9 cellular contexts compared by ENCODE assay signal in the genomic region with DNA sequence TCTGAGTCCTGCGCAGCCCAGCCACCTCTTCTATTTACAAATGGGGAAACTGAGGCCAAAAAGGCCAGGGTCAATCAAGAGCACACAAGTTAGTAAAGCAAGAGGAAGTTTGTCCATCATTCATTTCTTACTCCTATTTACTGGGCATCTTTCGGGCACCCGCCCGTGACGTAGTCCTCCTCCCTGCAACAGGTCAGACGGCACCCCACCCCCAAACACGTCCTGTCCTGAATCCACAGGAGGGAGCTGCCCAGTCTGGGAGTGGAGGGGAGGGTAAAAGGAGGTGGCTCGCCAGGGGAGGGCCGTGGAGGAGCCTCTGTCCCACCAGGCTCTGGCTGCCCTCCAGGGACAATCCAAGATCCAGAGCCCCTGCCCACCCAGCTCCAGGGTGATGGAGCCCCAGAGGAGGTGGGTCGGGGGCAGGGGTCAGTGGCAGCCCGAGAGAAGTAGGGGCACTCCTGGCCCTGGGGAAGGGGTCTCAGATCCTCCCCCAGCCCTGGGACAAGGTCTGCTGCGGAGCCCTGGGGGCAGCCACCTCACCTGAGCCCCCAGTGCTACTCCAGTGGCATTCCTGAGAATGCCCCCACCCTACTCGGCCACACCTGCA. TPM values are rescaled to one million over a fixed set of nuclear protein-coding genes. Genes with fewer than 3 reads are reported as not detected.
DNase-seq lines count a peak whose midpoint lies in the region; ATAC-seq, FAIRE-seq and TF ChIP-seq lines count a peak whose summit lies in the region.
"Had no signal": no experiment of that assay in that cellular context is flagged by ENCODE, and none has a peak within 500 bp of the region (broad histone marks: within the 10 kb centered on the region; RNA-seq: fewer than 3 reads in every experiment).

No MANE protein-coding gene starts in this region.

- H3K4me1 ChIP-seq in ectodermal cell (ENCODE audit: control insufficient read depth, insufficient read depth, low read length) = peaks cover 45% of the 10 kb centered on the region
- H3K4me1 ChIP-seq in muscle layer of colon (ENCODE audit: insufficient read depth, low read length) = peaks cover 65% of the 10 kb centered on the region

- H3K4me3 ChIP-seq in ectodermal cell (ENCODE audit: insufficient read depth, low read depth, low read length) (peak overlapping the region; percentile 39), muscle layer of colon (ENCODE audit: low read depth in 1 of 2, low read length in 2 of 2) (no peak overlapping the region), brain microvascular endothelial cell (ENCODE audit: low read depth, low read length) (no peak overlapping the region)

- intact Hi-C loops in Right ventricle myocardium inferior (cut with DNase I) (loop anchor here (10.0 kb wide), 1 partner anchor 225 kb away; a partner anchor contains a TSS), left cardiac atrium (cut with DNase I) (loop anchor here in 1 of 2 donors (10.0 kb wide), 1 partner anchor 185 kb away; a partner anchor contains a TSS)

- in situ Hi-C loops in brain microvascular endothelial cell (cut with HindIII; ENCODE audit: low pct_ligation_motif_present, low sequenced_read_pairs) = no loop called here

- POLR2A ChIA-PET in HEK293T (lab: Yijun Ruan, JAX) = interaction anchor here (1.4 kb wide), 2 partner anchors 17 to 67 kb away, joined by 8 to 11 read pairs; a partner anchor contains a TSS

- FAIRE-seq in urothelium cell line (lab: Jason Lieb, UNC) = peak; percentile 46

- CTCF ChIA-PET in HEK293T (lab: Yijun Ruan, JAX) = interaction anchor here (0.6 to 1.5 kb wide), 4 partner anchors 12 to 344 kb away, joined by 3 to 9 read pairs (median 4); a partner anchor contains a TSS

- ATAC-seq in Right ventricle myocardium inferior (no peak), left cardiac atrium (no peak)

- WGBS in ectodermal cell, 2 experiments = 68% methylated on average over 12 to 13 of the region's 13 CpGs

- H3K27me3 ChIP-seq in ectodermal cell (ENCODE audit: control insufficient read depth, insufficient read depth, low read length, poor library complexity, severe bottlenecking) (peaks cover 10% of the 10 kb centered on the region), muscle layer of colon (ENCODE audit: control insufficient read depth in 1 of 2, insufficient read depth in 2 of 2, low read length in 2 of 2) (peaks cover 0 to 8% of the 10 kb centered on the region in 2 donors), brain microvascular endothelial cell (replicated peaks) (no peaks in the 10 kb centered on the region)

- H3K9me3 ChIP-seq in ectodermal cell (ENCODE audit: control insufficient read depth, low read length) = no peaks in the 10 kb centered on the region
- no peaks in the 10 kb centered on the region for H3K9me3 ChIP-seq in muscle layer of colon (ENCODE audit: low read length)

- H3K27ac ChIP-seq in ectodermal cell (ENCODE audit: insufficient read depth, low read depth, low read length, poor library complexity, severe bottlenecking) (peak overlapping the region; percentile 50), muscle layer of colon (ENCODE audit: low read depth, low read length) (peak overlapping the region; percentile 90), brain microvascular endothelial cell (no peak overlapping the region)

- H3K9ac ChIP-seq in muscle layer of colon (ENCODE audit: low read length) = peak overlapping the region; percentile 57

- TF ChIP-seq CTCF in brain microvascular endothelial cell (IDR thresholded peaks at IDR 0.05; ENCODE audit: low read depth, low read length, missing control alignments) = no peak

- H3K36me3 ChIP-seq in ectodermal cell (ENCODE audit: control insufficient read depth, insufficient read depth, low read length) (no peaks in the 10 kb centered on the region), muscle layer of colon (ENCODE audit: insufficient read depth, low read length) (no peaks in the 10 kb centered on the region), brain microvascular endothelial cell (replicated peaks) (no peaks in the 10 kb centered on the region)

- DNase-seq in Right ventricle myocardium inferior (ENCODE audit: missing footprints) (peak; percentile 40), left cardiac atrium (no peak), urothelium cell line (ENCODE audit: low spot score) (peak; percentile 73), anterior cingulate cortex (lab: John Stamatoyannopoulos, UW) (no peak), brain microvascular endothelial cell (no peak), HEK293T (ENCODE audit: extremely low spot score) (no peak)

TF ChIP-seq in HEK293T, 16 proteins besides CTCF, POLR2A, EP300 and RAD21:
- TF ChIP-seq SUZ12 (IDR thresholded peaks at IDR 0.05) (no peak), ARNT (IDR thresholded peaks at IDR 0.05) (no peak), ZNF384 (IDR thresholded peaks at IDR 0.05) (no peak), ELF4 (IDR thresholded peaks at IDR 0.05) (no peak), LEF1 (IDR thresholded peaks at IDR 0.05; ENCODE audit: borderline replicate concordance) (no peak), FOXK2 (IDR thresholded peaks at IDR 0.05) (no peak), NFRKB (IDR thresholded peaks at IDR 0.05) (no peak), SP1 (IDR thresholded peaks at IDR 0.05) (no peak), FOXA1 (IDR thresholded peaks at IDR 0.05) (no peak), TARDBP (IDR thresholded peaks at IDR 0.05) (no peak), BHLHE40 (IDR thresholded peaks at IDR 0.05; ENCODE audit: borderline replicate concordance) (no peak), FOXM1 (IDR thresholded peaks at IDR 0.05; ENCODE audit: borderline replicate concordance) (no peak), CTBP1 (IDR thresholded peaks at IDR 0.05; ENCODE audit: borderline replicate concordance) (no peak), L3MBTL2 (conservative IDR thresholded peaks at IDR 0.05) (no peak), HDGF (IDR thresholded peaks at IDR 0.05; ENCODE audit: borderline replicate concordance) (no peak)
- TF ChIP-seq, protein P1, sequence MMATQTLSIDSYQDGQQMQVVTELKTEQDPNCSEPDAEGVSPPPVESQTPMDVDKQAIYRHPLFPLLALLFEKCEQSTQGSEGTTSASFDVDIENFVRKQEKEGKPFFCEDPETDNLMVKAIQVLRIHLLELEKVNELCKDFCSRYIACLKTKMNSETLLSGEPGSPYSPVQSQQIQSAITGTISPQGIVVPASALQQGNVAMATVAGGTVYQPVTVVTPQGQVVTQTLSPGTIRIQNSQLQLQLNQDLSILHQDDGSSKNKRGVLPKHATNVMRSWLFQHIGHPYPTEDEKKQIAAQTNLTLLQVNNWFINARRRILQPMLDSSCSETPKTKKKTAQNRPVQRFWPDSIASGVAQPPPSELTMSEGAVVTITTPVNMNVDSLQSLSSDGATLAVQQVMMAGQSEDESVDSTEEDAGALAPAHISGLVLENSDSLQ (IDR thresholded peaks at IDR 0.05) = no peak

RNA-seq across cellular contexts. Expression of a gene that starts 2.5 kb away (rescaled TPM):
- total RNA-seq in Right ventricle myocardium inferior (89.3 TPM), left cardiac atrium (100 to 1,000 TPM in 1 of 2 donors, 10 to 100 TPM in 1; 70.4 to 113 TPM)
- polyA plus RNA-seq in ectodermal cell (2013, experiment 1 of 4) = 96.0 TPM
- 127 TPM for polyA plus RNA-seq in ectodermal cell (2013, experiment 2 of 4)
- 107 TPM for polyA plus RNA-seq in ectodermal cell (2013, experiment 3 of 4)
- 127 TPM for polyA plus RNA-seq in ectodermal cell (2013, experiment 4 of 4)

RNA-seq across cellular contexts. Expression of a gene that starts 17.3 kb away (rescaled TPM):
- total RNA-seq in Right ventricle myocardium inferior (782 TPM), left cardiac atrium (100 to 1,000 TPM; 733 to 750 TPM)
- polyA plus RNA-seq in ectodermal cell (2013, experiment 1 of 4) = 1,350 TPM
- polyA plus RNA-seq in ectodermal cell (2013, experiment 2 of 4) = 1,366 TPM
- 1,305 TPM for polyA plus RNA-seq in ectodermal cell (2013, experiment 3 of 4)
- polyA plus RNA-seq in ectodermal cell (2013, experiment 4 of 4) = 1,498 TPM

RNA-seq across cellular contexts. Expression of a gene that starts 37.5 kb away (rescaled TPM):
- total RNA-seq in Right ventricle myocardium inferior = 18.1 TPM
- total RNA-seq in left cardiac atrium = 10 to 100 TPM; 20.6 to 25.3 TPM
- 16.1 TPM for polyA plus RNA-seq in ectodermal cell (2013, experiment 1 of 4)
- polyA plus RNA-seq in ectodermal cell (2013, experiment 2 of 4) = 17.2 TPM
- polyA plus RNA-seq in ectodermal cell (2013, experiment 3 of 4) = 12.4 TPM
- 13.5 TPM for polyA plus RNA-seq in ectodermal cell (2013, experiment 4 of 4)

RNA-seq across cellular contexts. Expression of a gene that starts 57.7 kb away (rescaled TPM):
- total RNA-seq in Right ventricle myocardium inferior = not detected
- not detected for total RNA-seq in left cardiac atrium
- polyA plus RNA-seq in ectodermal cell (2013, experiment 1 of 4) = not detected
- polyA plus RNA-seq in ectodermal cell (2013, experiment 2 of 4) = not detected
- not detected for polyA plus RNA-seq in ectodermal cell (2013, experiment 3 of 4)
- polyA plus RNA-seq in ectodermal cell (2013, experiment 4 of 4) = not detected
- total RNA-seq: A673 had no signal

Comparison
In these comparisons a context has a peak if more than half of its experiments do, and no peak if none do; other contexts are left out.
1. DNase-seq: peak in Right ventricle myocardium inferior (single experiment) and urothelium cell line (single experiment); none in left cardiac atrium (single experiment), anterior cingulate cortex (0 of 58), brain microvascular endothelial cell (single experiment) and HEK293T (single experiment).